ENCODE assay signal across 8 cellular contexts in genomic region chr2:191218292-191218898, GRCh38. TPM values are rescaled to one million over a fixed set of nuclear protein-coding genes. Genes with fewer than 3 reads are reported as not detected.
DNase-seq lines count a peak whose midpoint lies in the region; ATAC-seq and TF ChIP-seq lines count a peak whose summit lies in the region.

No MANE protein-coding gene starts in this region.

- H3K9me3 ChIP-seq in A673 (ENCODE audit: low read depth, low read length, poor library complexity, severe bottlenecking) (no peaks in the 10 kb centered on the region), OCI-LY1 (ENCODE audit: low read length) (no peaks in the 10 kb centered on the region), iPS DF 6.9 (ENCODE audit: control insufficient read depth, insufficient read depth, low read length) (no peaks in the 10 kb centered on the region)

- intact Hi-C loops in A673 (cut with micrococcal nuclease; ENCODE audit: unreplicated experiment), result loop anchor here (1.0 kb wide), 2 partner anchors 283 to 303 kb away; no protein-coding TSS in a partner anchor

- no peaks in the 10 kb centered on the region for H4K20me1 ChIP-seq in OCI-LY1 (ENCODE audit: insufficient read depth, low read length)

- peak; percentile 89 for DNase-seq in A673 (ENCODE audit: low spot score)
- peak; percentile 16 for DNase-seq in GM13977 (ENCODE audit: low spot score)
- DNase-seq in amniotic epithelial cell (ENCODE audit: low read depth), result peak; percentile 72
- peak; percentile 71 for DNase-seq in iPS DF 6.9 (ENCODE audit: low read depth, low spot score)
- DNase-seq in stimulated activated CD4-positive, alpha-beta T cell treated with anti-CD3 and anti-CD28 coated beads, Interleukin-15, amount 100 ng/mL, for 24 hours, result peak; percentile 63
- DNase-seq in activated effector memory CD4-positive, alpha-beta T cell treated with Interleukin-2 at 50 U/mL for 16 hours, result no peak

- no peaks in the 10 kb centered on the region for H3K79me2 ChIP-seq in OCI-LY1 (ENCODE audit: insufficient read depth, low read length)

- no peak overlapping the region for H2AFZ ChIP-seq in OCI-LY1 (ENCODE audit: low read length)

- H3K4me1 ChIP-seq in A673 (ENCODE audit: insufficient read depth, low read length, poor library complexity, severe bottlenecking) (no peaks in the 10 kb centered on the region), OCI-LY1 (ENCODE audit: insufficient read depth, low read length, severe bottlenecking) (no peaks in the 10 kb centered on the region), iPS DF 6.9 (ENCODE audit: control insufficient read depth, insufficient read depth, low read length) (no peaks in the 10 kb centered on the region; the same call in 1 of the 2 replicates)

- CTCF ChIA-PET in A673 (lab: Charles Lee), result interaction anchor here (0.5 to 1.9 kb wide), 7 partner anchors 11 to 644 kb away, joined by 3 to 12 read pairs (median 3); no protein-coding TSS in a partner anchor

- POLR2A ChIA-PET in A673 (lab: Charles Lee; ENCODE audit: low non-redundant PET), result no interaction called here

- no peaks in the 10 kb centered on the region for H3K27me3 ChIP-seq in A673 (replicated peaks; ENCODE audit: insufficient read depth, low read depth, low read length, poor library complexity)
- H3K27me3 ChIP-seq in OCI-LY1 (ENCODE audit: insufficient read depth, low read length), result no peaks in the 10 kb centered on the region
- no peaks in the 10 kb centered on the region for H3K27me3 ChIP-seq in iPS DF 6.9 (ENCODE audit: control insufficient read depth, insufficient read depth, low read length)

- H3K36me3 ChIP-seq in A673 (ENCODE audit: insufficient read depth, low read length, poor library complexity, severe bottlenecking), result no peaks in the 10 kb centered on the region
- no peaks in the 10 kb centered on the region for H3K36me3 ChIP-seq in OCI-LY1 (ENCODE audit: insufficient read depth, low read length)
- H3K36me3 ChIP-seq in iPS DF 6.9 (ENCODE audit: control insufficient read depth, insufficient read depth, low read length), result no peaks in the 10 kb centered on the region

- H3K4me2 ChIP-seq in OCI-LY1 (ENCODE audit: low read length), result no peak overlapping the region

- in situ Hi-C loops in GM13977 (cut with MboI; ENCODE audit: low pct_unique_long_range_greater_than_20kb, low sequenced_read_pairs, unreplicated experiment), result no loop called here

- no CpG with 5 or more reads among the region's 5 CpGs for WGBS in iPS DF 6.9 (ENCODE audit: insufficient coverage, insufficient read length)

- no peaks in the 10 kb centered on the region for H3K9me2 ChIP-seq in OCI-LY1 (ENCODE audit: low read depth, low read length)

- TF ChIP-seq CTCF in A673 (conservative IDR thresholded peaks at IDR 0.05; ENCODE audit: low read depth, low read length), result peak; percentile 82
- TF ChIP-seq CTCF in GM13977 (IDR thresholded peaks at IDR 0.05; ENCODE audit: extremely low read depth, insufficient read depth, missing control alignments), result peak; percentile 62
- TF ChIP-seq CTCF in OCI-LY1 (IDR thresholded peaks at IDR 0.05; ENCODE audit: low read length), result peak; percentile 75

- H3K27ac ChIP-seq in A673 (ENCODE audit: low read depth, low read length, poor library complexity, severe bottlenecking) (no peak overlapping the region), OCI-LY1 (ENCODE audit: low read depth, low read length, poor library complexity, severe bottlenecking) (no peak overlapping the region), iPS DF 6.9 (ENCODE audit: low read length) (no peak overlapping the region)

- ATAC-seq in HG03442 (IDR thresholded peaks at IDR 0.05; ENCODE audit: unreplicated experiment), result peak; percentile 39

- BruUV-seq in A673 (replicated peaks; lab: Mats Ljungman, UMichigan), result no TSS peak

- H3K9ac ChIP-seq in OCI-LY1 (ENCODE audit: low read length), result no peak overlapping the region

- no peaks in the 10 kb centered on the region for H3F3A ChIP-seq in OCI-LY1 (ENCODE audit: insufficient read depth, low read length)

- no peak overlapping the region for H3K4me3 ChIP-seq in A673 (ENCODE audit: low read depth, low read length, poor library complexity, severe bottlenecking)
- no peak overlapping the region for H3K4me3 ChIP-seq in OCI-LY1 (ENCODE audit: low read depth, low read length, poor library complexity, severe bottlenecking)
- no peak overlapping the region for H3K4me3 ChIP-seq in iPS DF 6.9 (ENCODE audit: low read length)

RNA-seq across cellular contexts. Expression of gene MYO1B, which starts 26.8 kb away (rescaled TPM):
- total RNA-seq in A673 (2021), result 37.8 and 48.3 TPM in 2 replicates
